6 cellular contexts compared by ENCODE assay signal in genomic region chrX:30193910-30194309, GRCh38. TPM values are rescaled to one million over a fixed set of nuclear protein-coding genes. Genes with fewer than 3 reads are reported as not detected.
"Had no signal": no experiment of that assay in that cellular context is flagged by ENCODE, and none has a peak within 500 bp of the region (broad histone marks: within the 10 kb centered on the region; RNA-seq: fewer than 3 reads in every experiment).

No MANE protein-coding gene starts in this region.

RNA-seq across cellular contexts. Expression of gene MAGEB2, which starts 21.5 kb away (rescaled TPM):
- total RNA-seq: HepG2, HT-29, IMR-90 had no signal
- polyA plus RNA-seq: HepG2, IgD-negative memory B cell, IMR-90 had no signal

RNA-seq across cellular contexts. Expression of gene MAGEB3, which starts 36.5 kb away (rescaled TPM):
- total RNA-seq: HepG2, HT-29, HT1080, IMR-90 had no signal
- polyA plus RNA-seq: HepG2, IgD-negative memory B cell, IMR-90, K562 had no signal

RNA-seq across cellular contexts. Expression of gene MAGEB4, which starts 47.9 kb away (rescaled TPM):
- total RNA-seq: HepG2, HT-29, HT1080, IMR-90 had no signal
- polyA plus RNA-seq: HepG2, IgD-negative memory B cell, IMR-90 had no signal

RNA-seq across cellular contexts. Expression of gene MAGEB1, which starts 53.0 kb away (rescaled TPM):
- total RNA-seq: HepG2, HT-29, HT1080, IMR-90 had no signal
- polyA plus RNA-seq: HepG2, IgD-negative memory B cell, IMR-90 had no signal
